In genomic region chr9:111900934-111901612, GRCh38 we compare ENCODE assay signal across 18 cellular contexts. TPM values are rescaled to one million over a fixed set of nuclear protein-coding genes. Genes with fewer than 3 reads are reported as not detected.
DNase-seq lines count a peak whose midpoint lies in the region; ATAC-seq, FAIRE-seq and TF ChIP-seq lines count a peak whose summit lies in the region.
"Had no signal": no experiment of that assay in that cellular context is flagged by ENCODE, and none has a peak within 500 bp of the region (broad histone marks: within the 10 kb centered on the region; RNA-seq: fewer than 3 reads in every experiment).

No MANE protein-coding gene starts in this region.

- TF ChIP-seq POLR2A in erythroblast (IDR thresholded peaks at IDR 0.05; ENCODE audit: low read length) (no peak), right lobe of liver (IDR thresholded peaks at IDR 0.05) (no peak)

- DNase-seq in NCI-H526 (lab: John Stamatoyannopoulos, UW) (peak; percentile 40 to 55), erythroblast (lab: John Stamatoyannopoulos, UW) (peak; percentile 69 to 87), right lobe of liver (no peak), pons (ENCODE audit: low spot score) (no peak), pancreas (no peak), HT-29 (ENCODE audit: low spot score) (no peak)
- DNase-seq in stimulated activated CD4-positive, alpha-beta T cell treated with anti-CD3 and anti-CD28 coated beads, Interleukin-4, amount 100 ng/mL, for 1 hour = no peak
- DNase-seq: activated CD4-positive, alpha-beta T cell treated with anti-CD3 and anti-CD28 coated beads for 36 hours; activated naive CD4-positive, alpha-beta T cell treated with anti-CD3 and anti-CD28 coated beads for 36 hours; effector CD4-positive, alpha-beta T cell; GDM1; glutamatergic neuron; NCI-H1092; ovary; Right ventricle myocardium superior had no signal

- no peaks in the 10 kb centered on the region for H3K9me3 ChIP-seq in right lobe of liver
- no peaks in the 10 kb centered on the region for H3K9me3 ChIP-seq in pancreas
- H3K9me3 ChIP-seq: ovary had no signal

- 54% methylated on average over 13 of the region's 13 CpGs for WGBS in right lobe of liver (ENCODE audit: insufficient coverage, low coverage, low lambda C conversion rate, missing lambda C conversion rate)
- 58% methylated on average over 13 of the region's 13 CpGs for WGBS in pancreas, 2 donors

- peaks cover 8% of the 10 kb centered on the region; the same call in 1 of the 2 replicates for H3K36me3 ChIP-seq in ACC112 (ENCODE audit: insufficient read depth, low read length)
- H3K36me3 ChIP-seq in right lobe of liver = no peaks in the 10 kb centered on the region
- no peaks in the 10 kb centered on the region for H3K36me3 ChIP-seq in pancreas
- H3K36me3 ChIP-seq: ovary had no signal

- ATAC-seq in right lobe of liver (no peak), pancreas (no peak)
- ATAC-seq: activated CD4-positive, alpha-beta T cell treated with anti-CD3 and anti-CD28 coated beads for 36 hours had no signal

- intact Hi-C loops in right lobe of liver (cut with DNase I) (no loop called here), pancreas (cut with DNase I) (no loop called here)

- H3K27me3 ChIP-seq in ACC112 (ENCODE audit: insufficient read depth, low read length) = no peaks in the 10 kb centered on the region
- no peaks in the 10 kb centered on the region for H3K27me3 ChIP-seq in right lobe of liver
- no peaks in the 10 kb centered on the region for H3K27me3 ChIP-seq in pancreas
- H3K27me3 ChIP-seq: ovary had no signal

- no peak overlapping the region for H2AFZ ChIP-seq in ACC112 (ENCODE audit: low read length, unreplicated experiment)

- no peak for FAIRE-seq in pancreas (lab: Jason Lieb, UNC)
- FAIRE-seq: A204.1, bronchial epithelial cell had no signal

- H3K79me2 ChIP-seq in ACC112 (ENCODE audit: control insufficient read depth, insufficient read depth, low read length, unreplicated experiment) = peaks cover 93% of the 10 kb centered on the region

- H3K4me3 ChIP-seq in ACC112 (ENCODE audit: low read depth, low read length) (peak overlapping the region; percentile 92), right lobe of liver (peak overlapping the region in 1 of 3 donors; percentile 88), pancreas (peak overlapping the region in 2 of 4 donors; percentile 10 to 11)
- H3K4me3 ChIP-seq: ovary had no signal

- peaks cover 48% of the 10 kb centered on the region for H3K4me1 ChIP-seq in ACC112 (ENCODE audit: control insufficient read depth, insufficient read depth, low read length, unreplicated experiment)
- peaks cover 0 to 61% (median 23%) of the 10 kb centered on the region in 4 donors for H3K4me1 ChIP-seq in right lobe of liver
- H3K4me1 ChIP-seq in pancreas = peaks cover 20 to 62% (median 53%) of the 10 kb centered on the region in 3 donors

- no peak for TF ChIP-seq CTCF in right lobe of liver (IDR thresholded peaks at IDR 0.05)
- no peak for TF ChIP-seq CTCF in pancreas (IDR thresholded peaks at IDR 0.05)

- peak overlapping the region; percentile 91 for H3K27ac ChIP-seq in ACC112 (ENCODE audit: low read depth, low read length)
- H3K27ac ChIP-seq in right lobe of liver = peak overlapping the region; percentile 3 to 99 (median 21)
- H3K27ac ChIP-seq in pancreas = peak overlapping the region in 1 of 4 donors; percentile 98
- H3K27ac ChIP-seq: ovary had no signal

RNA-seq across cellular contexts. Expression of gene UGCG, which starts 4.5 kb away (rescaled TPM):
- total RNA-seq in right lobe of liver = 10 to 100 TPM in 5 of 6 experiments, 1 to 10 TPM in 1; 7.9 to 37.2 (median 17.1) TPM
- 10 to 100 TPM in 5 of 6 donors, 1 to 10 TPM in 1; 9.4 to 29.9 (median 12.9) TPM for total RNA-seq in pancreas
- polyA plus RNA-seq in pancreas = 10 to 100 TPM; 14.3 to 14.8 TPM
- 23.9 and 38.0 TPM in 2 replicates for total RNA-seq in HT-29 (2014; rRNA removed; shearing (Covaris generic))

Comparison
In these comparisons a context has a peak if more than half of its experiments do, and no peak if none do; other contexts are left out.
1. DNase-seq: peak in NCI-H526 (2 of 2) and erythroblast (2 of 2); none in right lobe of liver (0 of 3), pons (single experiment), pancreas (0 of 6), HT-29 (single experiment) and stimulated activated CD4-positive, alpha-beta T cell treated with anti-CD3 and anti-CD28 coated beads, Interleukin-4, amount 100 ng/mL, for 1 hour (single experiment).